6 cellular contexts compared by ENCODE assay signal in the genomic region with DNA sequence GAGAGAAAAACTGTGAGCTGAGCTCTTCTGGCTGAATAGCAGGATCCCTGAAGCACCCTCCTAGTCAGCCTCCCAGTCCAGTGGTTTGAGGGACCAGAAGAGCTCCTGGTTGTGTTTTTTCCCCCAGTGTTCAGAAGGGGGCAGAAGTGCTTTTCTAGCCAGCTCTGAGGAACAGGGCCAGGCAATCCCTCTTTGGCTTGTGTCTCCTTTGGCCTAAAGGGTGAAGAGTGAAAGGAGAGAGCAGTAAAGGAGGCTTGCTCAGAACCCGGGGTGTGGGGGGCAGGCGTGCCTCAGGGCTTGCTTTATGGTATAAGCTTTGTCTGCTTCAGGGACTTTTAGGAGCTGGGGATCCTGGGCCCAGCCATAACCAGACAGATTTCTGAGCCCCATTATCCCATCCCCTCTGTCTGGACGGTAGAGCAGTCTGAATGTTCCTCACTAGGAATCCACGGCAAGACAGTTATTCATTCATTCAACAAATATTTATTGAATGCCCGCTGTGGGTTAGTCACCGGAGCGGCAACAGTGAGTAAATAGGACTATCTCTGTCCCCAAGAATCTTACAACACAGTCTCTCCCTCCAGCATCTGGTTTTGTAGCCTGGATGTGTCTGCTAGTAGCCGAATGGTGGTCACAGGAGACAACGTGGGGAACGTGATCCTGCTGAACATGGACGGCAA. TPM values are rescaled to one million over a fixed set of nuclear protein-coding genes. Genes with fewer than 3 reads are reported as not detected.
DNase-seq lines count a peak whose midpoint lies in the region; ATAC-seq, FAIRE-seq and TF ChIP-seq lines count a peak whose summit lies in the region.

No MANE protein-coding gene starts in this region.

- in situ Hi-C loops in GM12878 (cut with MboI), result no loop called here

- H3K4me3 Mint-ChIP-seq in activated naive CD4-positive, alpha-beta T cell treated with anti-CD3 and anti-CD28 coated beads for 36 hours, result peak overlapping the region; percentile 3
- no peak overlapping the region for H3K4me3 Mint-ChIP-seq in osteocyte (ENCODE audit: unreplicated experiment)

- H3K4me1 Mint-ChIP-seq in activated naive CD4-positive, alpha-beta T cell treated with anti-CD3 and anti-CD28 coated beads for 36 hours (ENCODE audit: low read depth), result peaks cover 30% of the 10 kb centered on the region
- peaks cover 11% of the 10 kb centered on the region for H3K4me1 Mint-ChIP-seq in osteocyte (ENCODE audit: unreplicated experiment)

- no peaks in the 10 kb centered on the region for H3K27me3 ChIP-seq in GM12878 (replicated peaks in 1 of 2; ENCODE audit: control insufficient read depth in 2 of 2, insufficient read depth in 2 of 2, low read length in 1 of 2)

- TF ChIP-seq CTCF in GM12878 (IDR thresholded peaks at IDR 0.05 in 2 of 3, conservative IDR thresholded peaks at IDR 0.05 in 1 of 3; ENCODE audit: control insufficient read depth in 2 of 3, extremely low read depth in 1 of 3, insufficient read depth in 1 of 3, low read depth in 3 of 3, low read length in 3 of 3) (peak in 2 of 3 experiments; percentile 4 to 9; a peak in 1 of 6 replicates), osteocyte (IDR thresholded peaks at IDR 0.05) (peak; percentile 42)

- H3K4me1 ChIP-seq in GM12878 (ENCODE audit: control insufficient read depth, insufficient read depth, low read length), result no peaks in the 10 kb centered on the region

- no peak overlapping the region for H3K4me2 ChIP-seq in GM12878 (ENCODE audit: control insufficient read depth, insufficient read depth)

- no peak overlapping the region for H2AFZ ChIP-seq in GM12878 (ENCODE audit: control insufficient read depth, low read depth, low read length)

- SMC1A ChIA-PET in GM12878 (lab: Charles Lee; ENCODE audit: uncharacterized antibody, unreplicated experiment), result interaction anchor here (0.7 to 1.6 kb wide), 4 partner anchors 25 to 178 kb away, joined by 3 to 5 read pairs (median 4); no protein-coding TSS in a partner anchor

- H3K9ac ChIP-seq in GM12878 (ENCODE audit: control insufficient read depth, insufficient read depth, low read length), result no peak overlapping the region

- POLR2A ChIA-PET in GM12878 (lab: Charles Lee), result interaction anchor here (0.6 to 1.7 kb wide), 4 partner anchors 18 to 818 kb away, joined by 4 to 5 read pairs (median 4); no protein-coding TSS in a partner anchor

- peaks cover 15 to 22% of the 10 kb centered on the region in 2 experiments for H3K36me3 ChIP-seq in GM12878 (ENCODE audit: control insufficient read depth in 2 of 2, insufficient read depth in 2 of 2, low read length in 1 of 2)

- no TSS peak for BruUV-seq in GM12878 (replicated peaks; lab: Mats Ljungman, UMichigan)

- no peaks in the 10 kb centered on the region for H3K9me3 Mint-ChIP-seq in activated naive CD4-positive, alpha-beta T cell treated with anti-CD3 and anti-CD28 coated beads for 36 hours
- H3K9me3 Mint-ChIP-seq in osteocyte (ENCODE audit: unreplicated experiment), result no peaks in the 10 kb centered on the region

- RAD21 ChIA-PET in GM12878 (lab: Charles Lee; ENCODE audit: unreplicated experiment), result interaction anchor here (0.6 to 1.4 kb wide), 4 partner anchors 19 to 178 kb away, joined by 3 to 4 read pairs (median 3); partner anchors contain the start of gene DDB2

- H3K9me3 ChIP-seq in GM12878 (replicated peaks; ENCODE audit: control insufficient read depth, insufficient read depth, low read length), result no peaks in the 10 kb centered on the region

- H3K27ac Mint-ChIP-seq in activated naive CD4-positive, alpha-beta T cell treated with anti-CD3 and anti-CD28 coated beads for 36 hours, result peak overlapping the region; percentile 77
- peak overlapping the region; percentile 79 for H3K27ac Mint-ChIP-seq in osteocyte (ENCODE audit: unreplicated experiment)

- H3K27ac ChIP-seq in GM12878 (ENCODE audit: control insufficient read depth, insufficient read depth), result no peak overlapping the region

- intact Hi-C loops in activated naive CD4-positive, alpha-beta T cell treated with anti-CD3 and anti-CD28 coated beads for 36 hours (cut with micrococcal nuclease), result loop anchor here (1.0 kb wide), 3 partner anchors 19 to 57 kb away; no protein-coding TSS in a partner anchor
- intact Hi-C loops in GM12878 (cut with micrococcal nuclease; ENCODE audit: unreplicated experiment), result no loop called here

- 91% methylated on average over 11 of the region's 11 CpGs for WGBS in GM12878 (ENCODE audit: insufficient coverage, insufficient replicate concordance, low lambda C conversion rate, missing lambda C conversion rate)

- H3K36me3 Mint-ChIP-seq in activated naive CD4-positive, alpha-beta T cell treated with anti-CD3 and anti-CD28 coated beads for 36 hours (ENCODE audit: low read depth), result peaks cover 44% of the 10 kb centered on the region
- peaks cover 24% of the 10 kb centered on the region for H3K36me3 Mint-ChIP-seq in osteocyte (ENCODE audit: unreplicated experiment)

- no peaks in the 10 kb centered on the region for H4K20me1 ChIP-seq in GM12878 (ENCODE audit: control insufficient read depth, insufficient read depth)

- peak; percentile 38 for DNase-seq in activated naive CD4-positive, alpha-beta T cell treated with anti-CD3 and anti-CD28 coated beads for 36 hours
- DNase-seq in activated naive CD4-positive, alpha-beta T cell (lab: John Stamatoyannopoulos, UW), result no peak
- DNase-seq in GM12878 (ENCODE audit: low read depth, low spot score) (no peak), osteocyte (ENCODE audit: extremely low spot score, unreplicated experiment) (no peak), amniotic stem cell (lab: John Stamatoyannopoulos, UW) (no peak), GDM1 (lab: John Stamatoyannopoulos, UW) (no peak)

- peak; percentile 45 for ATAC-seq in GM12878

- TF ChIP-seq RAD21 in GM12878 (IDR thresholded peaks at IDR 0.05; ENCODE audit: insufficient read depth, low read depth, low read length), result peak; percentile 36

- H3K27me3 Mint-ChIP-seq in activated naive CD4-positive, alpha-beta T cell treated with anti-CD3 and anti-CD28 coated beads for 36 hours (ENCODE audit: low read depth), result no peaks in the 10 kb centered on the region
- no peaks in the 10 kb centered on the region for H3K27me3 Mint-ChIP-seq in osteocyte (ENCODE audit: unreplicated experiment)

- TF ChIP-seq POLR2A in GM12878 (IDR thresholded peaks at IDR 0.05; ENCODE audit: low read depth, low read length), result 0 out of 2 replicates have a peak, but pooled peaks have one; percentile 2

- H3K79me2 ChIP-seq in GM12878 (ENCODE audit: control insufficient read depth, insufficient read depth, low read length), result no peaks in the 10 kb centered on the region

- no peak overlapping the region for H3K4me3 ChIP-seq in GM12878

- FAIRE-seq in GM12878 (lab: Jason Lieb, UNC), result no peak

- TF ChIP-seq EP300 in GM12878 (IDR thresholded peaks at IDR 0.05; ENCODE audit: borderline replicate concordance in 1 of 2, control insufficient read depth in 1 of 2, low read depth in 2 of 2, low read length in 2 of 2), result no peak

- CTCF ChIA-PET in activated naive CD4-positive, alpha-beta T cell treated with anti-CD3 and anti-CD28 coated beads for 36 hours (lab: Charles Lee), result interaction anchor here (0.5 to 3.2 kb wide), 14 partner anchors 10 to 176 kb away, joined by 3 to 15 read pairs (median 4); partner anchors contain the start of gene ACP2
- CTCF ChIA-PET in GM12878 (lab: Yijun Ruan, JAX), result interaction anchor here (0.6 to 5.8 kb wide), 9 partner anchors 14 to 1044 kb away, joined by 3 to 22 read pairs (median 6); partner anchors contain the start of genes ACP2 and DDB2

RNA-seq across cellular contexts. Expression of gene ACP2, which starts 14.5 kb away (rescaled TPM):
- total RNA-seq in activated naive CD4-positive, alpha-beta T cell treated with anti-CD3 and anti-CD28 coated beads for 36 hours, result 1 to 10 TPM; 8.0 to 9.3 TPM
- total RNA-seq in GM12878 (2013; cell fraction: nucleolus; rRNA removed), result 32.3 and 32.4 TPM in 2 replicates
- total RNA-seq in GM12878 (2014; rRNA removed) (7.2 and 10.6 TPM in 2 replicates), GM12878 (2014; rRNA removed; fragmentation: Illumina TruSeq; extraction: Trizol) (5.0 and 5.6 TPM in 2 replicates), GM12878 (2021) (9.6 and 10.3 TPM in 2 replicates), osteocyte (55.7 and 60.5 TPM in 2 replicates)
- polyA plus RNA-seq in GM12878 (2011; ENCODE audit: low read depth), result 10.4 TPM
- polyA plus RNA-seq in GM12878 (2011; rRNA removed) (3.4 and 8.0 TPM in 2 replicates), GM12878 (2014; fragmentation: Illumina TruSeq; extraction: Trizol) (3.2 and 6.0 TPM in 2 replicates), GM12878 (2014; fragmentation: Nextera tagmentation; extraction: Ambion mirVana) (1 to 10 TPM in 1 of 2 experiments, under 1 TPM in 1; 0.98 to 1.1 TPM), GM12878 (2014; rRNA removed) (11.7 and 14.3 TPM in 2 replicates), GM12878 (2016; fragmentation: Nextera tagmentation; extraction: Ambion mirVana) (1 to 10 TPM; 6.9 to 7.9 TPM)
- 10.2 and 11.4 TPM in 2 replicates for polyA plus RNA-seq in GM12878 (2011; cell fraction: cytosol; rRNA removed)
- 37.0 and 38.6 TPM in 2 replicates for polyA plus RNA-seq in GM12878 (2011; cell fraction: nucleus; rRNA removed)
- 9.1 and 11.0 TPM in 2 replicates for polyA plus RNA-seq in GM12878 (2012)
- polyA minus RNA-seq in GM12878 (2011; rRNA and poly(A)+ RNA removed), result 15.2 and 21.1 TPM in 2 replicates
- polyA minus RNA-seq in GM12878 (2011; cell fraction: cytosol; rRNA and poly(A)+ RNA removed), result 7.9 and 8.9 TPM in 2 replicates
- polyA minus RNA-seq in GM12878 (2011; cell fraction: nucleus; rRNA and poly(A)+ RNA removed), result 21.9 and 35.3 TPM in 2 replicates

RNA-seq across cellular contexts. Expression of gene DDB2, which starts 19.4 kb away (rescaled TPM):
- 100 to 1,000 TPM; 273 to 282 TPM for total RNA-seq in activated naive CD4-positive, alpha-beta T cell treated with anti-CD3 and anti-CD28 coated beads for 36 hours
- total RNA-seq in GM12878 (2013; cell fraction: nucleolus; rRNA removed), result 320 and 324 TPM in 2 replicates
- 114 and 121 TPM in 2 replicates for total RNA-seq in GM12878 (2014; rRNA removed)
- total RNA-seq in GM12878 (2014; rRNA removed; fragmentation: Illumina TruSeq; extraction: Trizol), result 109 and 112 TPM in 2 replicates
- total RNA-seq in GM12878 (2021), result 105 and 116 TPM in 2 replicates
- 126 TPM for polyA plus RNA-seq in GM12878 (2011; ENCODE audit: low read depth)
- 168 and 187 TPM in 2 replicates for polyA plus RNA-seq in GM12878 (2011; rRNA removed)
- polyA plus RNA-seq in GM12878 (2011; cell fraction: cytosol; rRNA removed), result 192 and 212 TPM in 2 replicates
- polyA plus RNA-seq in GM12878 (2011; cell fraction: nucleus; rRNA removed), result 381 and 470 TPM in 2 replicates
- 107 and 126 TPM in 2 replicates for polyA plus RNA-seq in GM12878 (2012)
- 110 and 118 TPM in 2 replicates for polyA plus RNA-seq in GM12878 (2014; fragmentation: Illumina TruSeq; extraction: Trizol)
- polyA plus RNA-seq in GM12878 (2014; fragmentation: Nextera tagmentation; extraction: Ambion mirVana), result 100 to 1,000 TPM in 1 of 2 experiments, 10 to 100 TPM in 1; 94.2 to 127 TPM
- polyA plus RNA-seq in GM12878 (2014; rRNA removed), result 134 and 151 TPM in 2 replicates
- polyA plus RNA-seq in GM12878 (2016; fragmentation: Nextera tagmentation; extraction: Ambion mirVana), result 100 to 1,000 TPM; 155 to 157 TPM
- polyA minus RNA-seq in GM12878 (2011; rRNA and poly(A)+ RNA removed), result 105 and 157 TPM in 2 replicates
- polyA minus RNA-seq in GM12878 (2011; cell fraction: cytosol; rRNA and poly(A)+ RNA removed), result 40.4 and 42.6 TPM in 2 replicates
- 99.4 and 119 TPM in 2 replicates for polyA minus RNA-seq in GM12878 (2011; cell fraction: nucleus; rRNA and poly(A)+ RNA removed)
- 53.8 and 54.2 TPM in 2 replicates for total RNA-seq in osteocyte

RNA-seq across cellular contexts. Expression of gene NR1H3, which starts 23.7 kb away (rescaled TPM):
- 10 to 100 TPM; 10.4 to 11.3 TPM for total RNA-seq in activated naive CD4-positive, alpha-beta T cell treated with anti-CD3 and anti-CD28 coated beads for 36 hours
- total RNA-seq in GM12878 (2013; cell fraction: nucleolus; rRNA removed), result 10.7 and 12.1 TPM in 2 replicates
- 3.8 and 4.3 TPM in 2 replicates for total RNA-seq in GM12878 (2014; rRNA removed)
- 2.9 and 3.4 TPM in 2 replicates for total RNA-seq in GM12878 (2014; rRNA removed; fragmentation: Illumina TruSeq; extraction: Trizol)
- 5.2 TPM in 2 replicates for total RNA-seq in GM12878 (2021)
- polyA plus RNA-seq in GM12878 (2011; ENCODE audit: low read depth), result 2.7 TPM
- 4.1 and 6.2 TPM in 2 replicates for polyA plus RNA-seq in GM12878 (2011; rRNA removed)
- 8.0 and 9.0 TPM in 2 replicates for polyA plus RNA-seq in GM12878 (2011; cell fraction: cytosol; rRNA removed)
- 10.2 and 12.5 TPM in 2 replicates for polyA plus RNA-seq in GM12878 (2011; cell fraction: nucleus; rRNA removed)
- 3.4 and 5.0 TPM in 2 replicates for polyA plus RNA-seq in GM12878 (2012)
- polyA plus RNA-seq in GM12878 (2014; fragmentation: Illumina TruSeq; extraction: Trizol), result 0.27 and 2.6 TPM in 2 replicates
- polyA plus RNA-seq in GM12878 (2014; fragmentation: Nextera tagmentation; extraction: Ambion mirVana), result 1 to 10 TPM; 3.5 to 4.4 TPM
- 4.7 and 4.8 TPM in 2 replicates for polyA plus RNA-seq in GM12878 (2014; rRNA removed)
- 1 to 10 TPM; 5.5 to 8.9 TPM for polyA plus RNA-seq in GM12878 (2016; fragmentation: Nextera tagmentation; extraction: Ambion mirVana)
- 9.2 and 13.9 TPM in 2 replicates for polyA minus RNA-seq in GM12878 (2011; rRNA and poly(A)+ RNA removed)
- 3.2 and 8.5 TPM in 2 replicates for polyA minus RNA-seq in GM12878 (2011; cell fraction: cytosol; rRNA and poly(A)+ RNA removed)
- polyA minus RNA-seq in GM12878 (2011; cell fraction: nucleus; rRNA and poly(A)+ RNA removed), result 2.2 and 3.2 TPM in 2 replicates
- 10.5 and 14.4 TPM in 2 replicates for total RNA-seq in osteocyte

RNA-seq across cellular contexts. Expression of gene MADD, which starts 35.8 kb away (rescaled TPM):
- total RNA-seq in activated naive CD4-positive, alpha-beta T cell treated with anti-CD3 and anti-CD28 coated beads for 36 hours, result 10 to 100 TPM; 49.9 to 52.2 TPM
- 59.9 and 70.7 TPM in 2 replicates for total RNA-seq in GM12878 (2013; cell fraction: nucleolus; rRNA removed)
- total RNA-seq in GM12878 (2014; rRNA removed), result 17.1 and 19.2 TPM in 2 replicates
- 14.9 and 15.6 TPM in 2 replicates for total RNA-seq in GM12878 (2014; rRNA removed; fragmentation: Illumina TruSeq; extraction: Trizol)
- total RNA-seq in GM12878 (2021), result 33.8 and 35.3 TPM in 2 replicates
- polyA plus RNA-seq in GM12878 (2011; ENCODE audit: low read depth), result 15.8 TPM
- 14.4 and 26.5 TPM in 2 replicates for polyA plus RNA-seq in GM12878 (2011; rRNA removed)
- 26.3 and 42.3 TPM in 2 replicates for polyA plus RNA-seq in GM12878 (2011; cell fraction: cytosol; rRNA removed)
- 74.5 and 93.8 TPM in 2 replicates for polyA plus RNA-seq in GM12878 (2011; cell fraction: nucleus; rRNA removed)
- polyA plus RNA-seq in GM12878 (2012), result 19.2 and 23.1 TPM in 2 replicates
- polyA plus RNA-seq in GM12878 (2014; fragmentation: Illumina TruSeq; extraction: Trizol), result 16.8 and 22.8 TPM in 2 replicates
- 1 to 10 TPM in 1 of 2 experiments, under 1 TPM in 1; 0.47 to 1.6 TPM for polyA plus RNA-seq in GM12878 (2014; fragmentation: Nextera tagmentation; extraction: Ambion mirVana)
- polyA plus RNA-seq in GM12878 (2014; rRNA removed), result 28.0 and 35.4 TPM in 2 replicates
- 10 to 100 TPM; 15.1 to 16.0 TPM for polyA plus RNA-seq in GM12878 (2016; fragmentation: Nextera tagmentation; extraction: Ambion mirVana)
- polyA minus RNA-seq in GM12878 (2011; rRNA and poly(A)+ RNA removed), result 34.8 and 40.8 TPM in 2 replicates
- 11.5 and 17.7 TPM in 2 replicates for polyA minus RNA-seq in GM12878 (2011; cell fraction: cytosol; rRNA and poly(A)+ RNA removed)
- polyA minus RNA-seq in GM12878 (2011; cell fraction: nucleus; rRNA and poly(A)+ RNA removed), result 30.0 and 52.7 TPM in 2 replicates
- 55.4 and 67.2 TPM in 2 replicates for total RNA-seq in osteocyte

RNA-seq across cellular contexts. Expression of gene PACSIN3, which starts 47.9 kb away (rescaled TPM):
- 1 to 10 TPM; 6.5 to 7.2 TPM for total RNA-seq in activated naive CD4-positive, alpha-beta T cell treated with anti-CD3 and anti-CD28 coated beads for 36 hours
- total RNA-seq in GM12878 (2013; cell fraction: nucleolus; rRNA removed), result 0.34 and 0.84 TPM in 2 replicates
- total RNA-seq in GM12878 (2014; rRNA removed) (0.23 and 0.60 TPM in 2 replicates), GM12878 (2014; rRNA removed; fragmentation: Illumina TruSeq; extraction: Trizol) (0.22 and 0.55 TPM in 2 replicates), GM12878 (2021) (0.43 and 0.82 TPM in 2 replicates), osteocyte (90.3 and 93.3 TPM in 2 replicates)
- 0.18 TPM for polyA plus RNA-seq in GM12878 (2011; ENCODE audit: low read depth)
- polyA plus RNA-seq in GM12878 (2011; rRNA removed) (0.12 and 0.16 TPM in 2 replicates), GM12878 (2014; fragmentation: Illumina TruSeq; extraction: Trizol) (0.18 TPM in 1 of 2 replicates, not detected in the other), GM12878 (2014; fragmentation: Nextera tagmentation; extraction: Ambion mirVana) (under 1 TPM in 1 of 2 experiments, not detected in 1; 0.05 TPM), GM12878 (2014; rRNA removed) (0.38 and 0.60 TPM in 2 replicates), GM12878 (2016; fragmentation: Nextera tagmentation; extraction: Ambion mirVana) (under 1 TPM; 0.09 to 0.55 TPM)
- 0.15 and 0.20 TPM in 2 replicates for polyA plus RNA-seq in GM12878 (2011; cell fraction: cytosol; rRNA removed)
- 0.16 and 0.22 TPM in 2 replicates for polyA plus RNA-seq in GM12878 (2011; cell fraction: nucleus; rRNA removed)
- polyA plus RNA-seq in GM12878 (2012), result 0.83 and 0.86 TPM in 2 replicates
- polyA minus RNA-seq in GM12878 (2011; rRNA and poly(A)+ RNA removed), result 0.21 TPM in 1 of 2 replicates, not detected in the other
- 4.0 and 4.9 TPM in 2 replicates for polyA minus RNA-seq in GM12878 (2011; cell fraction: cytosol; rRNA and poly(A)+ RNA removed)
- 0.85 and 1.3 TPM in 2 replicates for polyA minus RNA-seq in GM12878 (2011; cell fraction: nucleus; rRNA and poly(A)+ RNA removed)
